In the genomic region with DNA sequence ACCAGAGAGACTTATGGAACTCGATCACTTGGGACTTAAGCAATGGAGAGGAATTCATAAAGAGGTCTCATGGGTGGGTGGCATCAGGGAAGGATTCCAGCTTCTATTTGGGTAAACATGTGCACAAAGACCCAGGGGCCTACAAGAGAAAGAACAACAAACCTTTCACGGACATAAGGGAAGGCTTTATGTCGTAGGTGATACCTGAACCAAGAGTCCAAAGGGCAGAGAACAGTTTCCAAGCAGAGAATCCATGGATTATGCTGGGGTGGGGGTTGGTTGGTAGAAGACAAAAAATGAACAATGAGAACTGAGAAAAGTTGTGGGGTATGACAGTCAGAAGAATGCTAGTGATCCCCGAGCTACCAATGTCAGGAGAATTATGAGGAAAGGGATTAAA, we compare ENCODE assay signal across 37 cellular contexts.
"Had no signal": no experiment of that assay in that cellular context is flagged by ENCODE, and none has a peak within 500 bp of the region (broad histone marks: within the 10 kb centered on the region; RNA-seq: fewer than 3 reads in every experiment).

No MANE protein-coding gene starts in this region.

- H3K4me1 Mint-ChIP-seq: activated B cell treated with CpG ODN at 0.5 μM for 24 hours; activated CD4-positive, alpha-beta T cell treated with anti-CD3 and anti-CD28 coated beads, Interleukin-2, amount 10 ng/mL, durations not matched to agents 24 days and 14 days; activated naive CD8-positive, alpha-beta T cell treated with anti-CD3 and anti-CD28 coated beads for 36 hours; activated T-helper 17 cell treated with anti-CD3 and anti-CD28 coated beads, Interleukin-2, amount 50 U/mL, for 72 hours had no signal

- ATAC-seq: activated CD8-positive, alpha-beta T cell treated with anti-CD3 and anti-CD28 coated beads for 36 hours; activated naive CD4-positive, alpha-beta T cell treated with anti-CD3 and anti-CD28 coated beads, Interleukin-2, amount 50 U/mL, for 72 hours; activated T-cell treated with anti-CD3 and anti-CD28 coated beads, Interleukin-2, amount 50 U/mL, for 4 hours; activated T-cell treated with anti-CD3 and anti-CD28 coated beads, Interleukin-2, amount 50 U/mL, for 72 hours; activated T-helper 17 cell treated with anti-CD3 and anti-CD28 coated beads, Interleukin-2, amount 50 U/mL, for 72 hours; body of pancreas had no signal

- H3K9me3 ChIP-seq: adrenal gland, body of pancreas, breast epithelium had no signal

- DNase-seq: activated B cell treated with CpG ODN at 0.5 μM for 24 hours; activated CD4-positive, alpha-beta memory T cell treated with anti-CD3 and anti-CD28 coated beads for 36 hours; activated CD4-positive, alpha-beta T cell treated with anti-CD3 and anti-CD28 coated beads for 4 hours; activated CD4-positive, alpha-beta T cell treated with anti-CD3 and anti-CD28 coated beads, Interleukin-2, amount 10 ng/mL, durations not matched to agents 24 days and 14 days; activated CD4-positive, alpha-beta T cell treated with anti-CD3 and anti-CD28 coated beads, Interleukin-2, amount 50 U/mL, for 1 hour; activated CD4-positive, alpha-beta T cell treated with anti-CD3 and anti-CD28 coated beads, Interleukin-2, amount 50 U/mL, for 4 hours; activated CD4-positive, CD25-positive, alpha-beta regulatory T cell treated with anti-CD3 and anti-CD28 coated beads, Interleukin-2, amount 50 U/mL, for 72 hours; activated CD8-positive, alpha-beta memory T cell treated with anti-CD3 and anti-CD28 coated beads, Interleukin-2, amount 50 U/mL, for 4 hours; activated CD8-positive, alpha-beta T cell treated with anti-CD3 and anti-CD28 coated beads for 36 hours; activated effector memory CD4-positive, alpha-beta T cell treated with anti-CD3 and anti-CD28 coated beads, Interleukin-2, amount 50 U/mL, for 16 hours; activated gamma-delta T cell treated with Interleukin-2 at 50 U/mL for 16 hours; activated naive CD4-positive, alpha-beta T cell; activated naive CD4-positive, alpha-beta T cell treated with anti-CD3 and anti-CD28 coated beads for 36 hours; activated naive CD4-positive, alpha-beta T cell treated with anti-CD3 and anti-CD28 coated beads, Interleukin-2, amount 50 U/mL, for 16 hours; activated naive CD8-positive, alpha-beta T cell treated with anti-CD3 and anti-CD28 coated beads for 36 hours; activated T-cell treated with anti-CD3 and anti-CD28 coated beads for 4 hours; activated T-cell treated with anti-CD3 and anti-CD28 coated beads, Interleukin-2, amount 50 U/mL, for 1 hour; activated T-cell treated with anti-CD3 and anti-CD28 coated beads, Interleukin-2, amount 50 U/mL, for 4 hours; activated T-cell treated with anti-CD3 and anti-CD28 coated beads, Interleukin-2, amount 50 U/mL, for 72 hours; adrenal gland; amniotic stem cell; aorta; body of pancreas; brain microvascular endothelial cell; central memory CD4-positive, alpha-beta T cell; T-helper 1 cell; T-helper 2 cell; T-helper 9 cell had no signal

- H3K27ac Mint-ChIP-seq: activated B cell treated with CpG ODN at 0.5 μM for 24 hours; activated CD4-positive, alpha-beta memory T cell treated with anti-CD3 and anti-CD28 coated beads for 36 hours; activated CD4-positive, alpha-beta T cell treated with anti-CD3 and anti-CD28 coated beads, Interleukin-2, amount 10 ng/mL, durations not matched to agents 24 days and 14 days; activated CD8-positive, alpha-beta T cell treated with anti-CD3 and anti-CD28 coated beads for 36 hours; activated naive CD4-positive, alpha-beta T cell treated with anti-CD3 and anti-CD28 coated beads for 36 hours; activated naive CD4-positive, alpha-beta T cell treated with anti-CD3 and anti-CD28 coated beads, Interleukin-2, amount 50 U/mL, for 72 hours; activated naive CD8-positive, alpha-beta T cell treated with anti-CD3 and anti-CD28 coated beads for 36 hours; activated T-cell treated with anti-CD3 and anti-CD28 coated beads, Interleukin-2, amount 50 U/mL, for 72 hours; activated T-helper 1 cell treated with anti-CD3 and anti-CD28 coated beads, Interleukin-12 subunit alpha, Interleukin-12 subunit beta, Interleukin-2, Interleukin-4 antibody, amounts not matched to agents 30 ng/mL and 10 ng/mL and 1 ng/mL, durations not matched to agents 14 hours and 24 hours and 36 hours; activated T-helper 17 cell treated with anti-CD3 and anti-CD28 coated beads, Interleukin-2, amount 50 U/mL, for 72 hours; T-helper 1 cell treated with Interleukin-12 subunit alpha and Interleukin-12 subunit beta and Interleukin-4 antibody, amounts not matched to agents 30 μg/mL and 1 μg/mL, for 36 hours; T-helper 2 cell treated with Interferon-gamma antibody and Interleukin-4, amounts not matched to agents 5 μg/mL and 100 μg/mL, for 36 hours had no signal

- H3K9me3 Mint-ChIP-seq: activated CD4-positive, alpha-beta T cell treated with anti-CD3 and anti-CD28 coated beads, Interleukin-2, amount 10 ng/mL, durations not matched to agents 24 days and 14 days; activated T-helper 1 cell treated with anti-CD3 and anti-CD28 coated beads, Interleukin-12 subunit alpha, Interleukin-12 subunit beta, Interleukin-2, Interleukin-4 antibody, amounts not matched to agents 30 ng/mL and 10 ng/mL and 1 ng/mL, durations not matched to agents 14 hours and 24 hours and 36 hours had no signal

- H3K4me3 Mint-ChIP-seq: activated B cell treated with CpG ODN at 0.5 μM for 24 hours; activated CD4-positive, alpha-beta memory T cell treated with anti-CD3 and anti-CD28 coated beads for 36 hours; activated CD4-positive, alpha-beta T cell treated with anti-CD3 and anti-CD28 coated beads, Interleukin-2, amount 10 ng/mL, durations not matched to agents 24 days and 14 days; activated CD8-positive, alpha-beta T cell treated with anti-CD3 and anti-CD28 coated beads for 36 hours; activated naive CD4-positive, alpha-beta T cell treated with anti-CD3 and anti-CD28 coated beads for 36 hours; activated naive CD8-positive, alpha-beta T cell treated with anti-CD3 and anti-CD28 coated beads for 36 hours; activated T-cell treated with anti-CD3 and anti-CD28 coated beads, Interleukin-2, amount 50 U/mL, for 4 hours; activated T-cell treated with anti-CD3 and anti-CD28 coated beads, Interleukin-2, amount 50 U/mL, for 72 hours; activated T-helper 1 cell treated with anti-CD3 and anti-CD28 coated beads, Interleukin-12 subunit alpha, Interleukin-12 subunit beta, Interleukin-2, Interleukin-4 antibody, amounts not matched to agents 30 ng/mL and 10 ng/mL and 1 ng/mL, durations not matched to agents 14 hours and 24 hours and 36 hours; activated T-helper 17 cell treated with anti-CD3 and anti-CD28 coated beads, Interleukin-2, amount 50 U/mL, for 72 hours; T-helper 1 cell treated with Interleukin-12 subunit alpha and Interleukin-12 subunit beta and Interleukin-4 antibody, amounts not matched to agents 30 μg/mL and 1 μg/mL, for 36 hours; T-helper 2 cell treated with Interferon-gamma antibody and Interleukin-4, amounts not matched to agents 5 μg/mL and 100 μg/mL, for 36 hours had no signal

- H3K4me1 ChIP-seq: adrenal gland, body of pancreas, breast epithelium had no signal

- H3K27ac ChIP-seq: adrenal gland, body of pancreas, brain microvascular endothelial cell, breast epithelium, VCaP had no signal

- H3K27me3 ChIP-seq: adrenal gland, body of pancreas, brain microvascular endothelial cell, breast epithelium had no signal

- H3K4me3 ChIP-seq: adrenal gland, body of pancreas, breast epithelium had no signal

- H3K27me3 Mint-ChIP-seq: activated B cell treated with CpG ODN at 0.5 μM for 24 hours; activated CD4-positive, alpha-beta memory T cell treated with anti-CD3 and anti-CD28 coated beads for 36 hours; activated CD4-positive, alpha-beta T cell treated with anti-CD3 and anti-CD28 coated beads, Interleukin-2, amount 10 ng/mL, durations not matched to agents 24 days and 14 days; activated CD8-positive, alpha-beta T cell treated with anti-CD3 and anti-CD28 coated beads for 36 hours; activated naive CD8-positive, alpha-beta T cell treated with anti-CD3 and anti-CD28 coated beads for 36 hours; activated T-helper 17 cell treated with anti-CD3 and anti-CD28 coated beads, Interleukin-2, amount 50 U/mL, for 72 hours had no signal

- FAIRE-seq: astrocyte, TTC549 had no signal

- H3K36me3 Mint-ChIP-seq: activated CD4-positive, alpha-beta memory T cell treated with anti-CD3 and anti-CD28 coated beads for 36 hours; activated naive CD4-positive, alpha-beta T cell treated with anti-CD3 and anti-CD28 coated beads, Interleukin-2, amount 50 U/mL, for 72 hours; activated naive CD8-positive, alpha-beta T cell treated with anti-CD3 and anti-CD28 coated beads for 36 hours had no signal

- H3K36me3 ChIP-seq: adrenal gland, brain microvascular endothelial cell, breast epithelium had no signal
